Comparison of ENCODE assay signal across 12 cellular contexts in the genomic region with DNA sequence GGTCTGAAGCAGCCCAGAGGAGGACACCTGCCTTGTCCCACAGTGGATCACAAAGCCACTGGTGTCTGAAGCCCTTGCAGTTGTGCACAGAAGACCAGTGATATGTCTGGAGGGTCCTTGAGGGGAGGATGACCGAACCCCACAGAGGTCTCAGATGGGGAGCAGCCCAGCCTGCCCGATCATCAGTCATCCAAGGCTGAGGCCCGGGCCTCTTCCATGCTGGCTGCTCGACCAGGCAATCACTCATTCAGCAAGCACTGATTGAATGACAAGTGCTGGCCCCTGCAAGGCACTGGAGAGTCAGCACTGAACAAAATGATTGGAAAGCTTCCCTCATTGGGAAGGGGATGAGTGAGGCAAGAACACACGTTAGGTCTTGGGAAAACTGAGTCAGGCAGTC. TPM values are rescaled to one million over a fixed set of nuclear protein-coding genes. Genes with fewer than 3 reads are reported as not detected.
DNase-seq lines count a peak whose midpoint lies in the region; ATAC-seq lines count a peak whose summit lies in the region.
"Had no signal": no experiment of that assay in that cellular context is flagged by ENCODE, and none has a peak within 500 bp of the region (broad histone marks: within the 10 kb centered on the region; RNA-seq: fewer than 3 reads in every experiment).

No MANE protein-coding gene starts in this region.

- intact Hi-C loops in activated CD4-positive, alpha-beta T cell treated with anti-CD3 and anti-CD28 coated beads, Interleukin-2, amount 10 ng/mL, durations not matched to agents 24 days and 14 days (cut with micrococcal nuclease), result no loop called here

- peaks cover 10% of the 10 kb centered on the region for H3K9me3 Mint-ChIP-seq in activated CD4-positive, alpha-beta T cell treated with anti-CD3 and anti-CD28 coated beads, Interleukin-2, amount 10 ng/mL, durations not matched to agents 24 days and 14 days
- H3K9me3 Mint-ChIP-seq in IgD-negative memory B cell, result peaks cover 0 to 1% (median 0%) of the 10 kb centered on the region in 3 donors
- H3K9me3 Mint-ChIP-seq in central memory CD8-positive, alpha-beta T cell, result no peaks in the 10 kb centered on the region

- DNase-seq in activated CD4-positive, alpha-beta T cell treated with anti-CD3 and anti-CD28 coated beads, Interleukin-2, amount 10 ng/mL, durations not matched to agents 24 days and 14 days, result peak; percentile 56
- DNase-seq in activated CD4-positive, alpha-beta T cell treated with anti-CD3 and anti-CD28 coated beads for 1 hour, result no peak
- no peak for DNase-seq in central memory CD8-positive, alpha-beta T cell (ENCODE audit: low spot score in 2 of 2)
- DNase-seq in AG08395 (ENCODE audit: low spot score) (no peak), DMS53 (lab: John Stamatoyannopoulos, UW) (no peak)
- DNase-seq: amniotic stem cell, NCI-H2081 treated with DMSO at 0.1 percent for 48 hours, nephron progenitor cell had no signal

- H3K4me3 Mint-ChIP-seq in activated CD4-positive, alpha-beta T cell treated with anti-CD3 and anti-CD28 coated beads, Interleukin-2, amount 10 ng/mL, durations not matched to agents 24 days and 14 days, result peak overlapping the region; percentile 66
- H3K4me3 Mint-ChIP-seq in IgD-negative memory B cell, result peak overlapping the region in 3 of 4 donors; percentile 12 to 96 (median 89)
- peak overlapping the region; percentile 74 for H3K4me3 Mint-ChIP-seq in central memory CD8-positive, alpha-beta T cell
- H3K4me3 Mint-ChIP-seq: nephron progenitor cell had no signal

- ATAC-seq in central memory CD8-positive, alpha-beta T cell (replicated peaks; ENCODE audit: extremely low read depth, poor library complexity, severe bottlenecking), result no peak
- ATAC-seq in HG03460 (IDR thresholded peaks at IDR 0.05; ENCODE audit: unreplicated experiment), result no peak

- no peak overlapping the region for H3K4me3 ChIP-seq in skin epidermis

- H3K27me3 Mint-ChIP-seq in activated CD4-positive, alpha-beta T cell treated with anti-CD3 and anti-CD28 coated beads, Interleukin-2, amount 10 ng/mL, durations not matched to agents 24 days and 14 days, result no peaks in the 10 kb centered on the region
- H3K27me3 Mint-ChIP-seq in IgD-negative memory B cell, result peaks cover 3% of the 10 kb centered on the region
- no peaks in the 10 kb centered on the region for H3K27me3 Mint-ChIP-seq in central memory CD8-positive, alpha-beta T cell

- H3K27ac Mint-ChIP-seq in activated CD4-positive, alpha-beta T cell treated with anti-CD3 and anti-CD28 coated beads, Interleukin-2, amount 10 ng/mL, durations not matched to agents 24 days and 14 days, result peak overlapping the region; percentile 84
- peak overlapping the region; percentile 86 to 99 (median 96) for H3K27ac Mint-ChIP-seq in IgD-negative memory B cell
- peak overlapping the region; percentile 94 for H3K27ac Mint-ChIP-seq in central memory CD8-positive, alpha-beta T cell (ENCODE audit: low read depth)
- H3K27ac Mint-ChIP-seq: nephron progenitor cell had no signal

- H3K27ac ChIP-seq in skin epidermis, result peak overlapping the region in 12 of 21 experiments; percentile 16 to 80 (median 56)

- peaks cover 65% of the 10 kb centered on the region for H3K36me3 Mint-ChIP-seq in activated CD4-positive, alpha-beta T cell treated with anti-CD3 and anti-CD28 coated beads, Interleukin-2, amount 10 ng/mL, durations not matched to agents 24 days and 14 days (ENCODE audit: low read depth)
- peaks cover 23% of the 10 kb centered on the region for H3K36me3 Mint-ChIP-seq in IgD-negative memory B cell
- peaks cover 45% of the 10 kb centered on the region for H3K36me3 Mint-ChIP-seq in central memory CD8-positive, alpha-beta T cell (ENCODE audit: insufficient read depth)

- peaks cover 90% of the 10 kb centered on the region for H3K4me1 Mint-ChIP-seq in activated CD4-positive, alpha-beta T cell treated with anti-CD3 and anti-CD28 coated beads, Interleukin-2, amount 10 ng/mL, durations not matched to agents 24 days and 14 days
- peaks cover 55 to 83% (median 76%) of the 10 kb centered on the region in 3 donors for H3K4me1 Mint-ChIP-seq in IgD-negative memory B cell
- H3K4me1 Mint-ChIP-seq in central memory CD8-positive, alpha-beta T cell, result peaks cover 96% of the 10 kb centered on the region

RNA-seq across cellular contexts. Expression of a gene that starts 10.5 kb away (rescaled TPM):
- total RNA-seq in activated CD4-positive, alpha-beta T cell treated with anti-CD3 and anti-CD28 coated beads, Interleukin-2, amount 10 ng/mL, durations not matched to agents 24 days and 14 days, result 32.6 and 36.8 TPM in 2 replicates
- 30.7 TPM for polyA plus RNA-seq in IgD-negative memory B cell
- total RNA-seq: M059J had no signal
